29 cellular contexts compared by ENCODE assay signal in the genomic region with DNA sequence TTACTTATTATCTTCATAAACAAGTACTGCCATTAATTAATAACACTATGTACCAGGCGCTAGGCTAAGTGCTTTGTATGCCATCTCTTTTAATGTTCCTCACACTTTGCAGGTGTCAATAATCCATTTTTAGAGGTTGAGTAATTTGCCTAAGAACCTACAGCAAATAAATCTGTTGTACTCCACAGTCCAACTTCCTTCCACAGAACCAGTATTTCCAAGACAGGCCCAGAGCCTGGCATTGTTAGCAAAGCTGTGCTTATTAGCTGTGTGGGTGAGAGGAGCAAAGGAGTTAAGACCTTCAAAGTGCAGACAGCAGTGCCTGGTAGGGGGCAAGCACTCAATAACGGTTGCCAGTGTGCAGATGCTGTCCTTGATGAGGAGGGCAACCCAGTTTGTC.
"Had no signal": no experiment of that assay in that cellular context is flagged by ENCODE, and none has a peak within 500 bp of the region (broad histone marks: within the 10 kb centered on the region; RNA-seq: fewer than 3 reads in every experiment).

No MANE protein-coding gene starts in this region.

- H3K27me3 ChIP-seq: pancreas, suprapubic skin, vagina had no signal

- H3K9me3 Mint-ChIP-seq: natural killer cell treated with Interleukin-12 subunit alpha and Interleukin-12 subunit beta and Interleukin-15 and Interleukin-18, amount 100 ng/mL, for 72 hours; stimulated activated naive CD8-positive, alpha-beta T cell treated with anti-CD3 and anti-CD28 coated beads, Interleukin-15, Interleukin-2, amounts not matched to agents 100 ng/mL and 50 ng/mL, for 24 hours; type B pancreatic cell had no signal

- H3K27ac Mint-ChIP-seq: naive thymus-derived CD4-positive, alpha-beta T cell; natural killer cell treated with Interleukin-12 subunit alpha and Interleukin-12 subunit beta and Interleukin-15 and Interleukin-18, amount 100 ng/mL, for 72 hours; stimulated activated naive CD8-positive, alpha-beta T cell treated with anti-CD3 and anti-CD28 coated beads, Interleukin-15, Interleukin-2, amounts not matched to agents 100 ng/mL and 50 ng/mL, for 24 hours; type B pancreatic cell had no signal

- H3K36me3 Mint-ChIP-seq: natural killer cell treated with Interleukin-12 subunit alpha and Interleukin-12 subunit beta and Interleukin-15 and Interleukin-18, amount 100 ng/mL, for 72 hours; type B pancreatic cell had no signal

- H3K4me1 ChIP-seq: pancreas, prostate gland, tibial nerve had no signal

- FAIRE-seq: keratinocyte, pancreas had no signal

- H3K4me3 ChIP-seq: lung, mucosa of descending colon, pancreas, prostate gland, skin epidermis, suprapubic skin, thoracic aorta, tibial nerve, vagina had no signal

- H3K36me3 ChIP-seq: pancreas, prostate gland, suprapubic skin, thoracic aorta, tibial nerve, vagina had no signal

- H3K4me1 Mint-ChIP-seq: naive thymus-derived CD4-positive, alpha-beta T cell had no signal

- H3K9me3 ChIP-seq: mucosa of descending colon, pancreas, prostate gland, suprapubic skin, thoracic aorta, tibial nerve, vagina had no signal

- DNase-seq: hippocampal formation; kidney glomerular epithelial cell; left cardiac atrium; midbrain; mucosa of descending colon; naive thymus-derived CD4-positive, alpha-beta T cell; nucleus accumbens; pancreas; posterior cingulate gyrus; retina; right cardiac atrium; stimulated activated CD4-positive, alpha-beta T cell treated with anti-CD3 and anti-CD28 coated beads, Interleukin-12 subunit alpha, Interleukin-12 subunit beta, amount 100 ng/mL, for 4 hours; stimulated activated CD4-positive, alpha-beta T cell treated with anti-CD3 and anti-CD28 coated beads, Interleukin-15, amount 100 ng/mL, for 24 hours; stimulated activated CD4-positive, alpha-beta T cell treated with anti-CD3 and anti-CD28 coated beads, Interleukin-2, amount 100 ng/mL, for 24 hours; stimulated activated CD4-positive, alpha-beta T cell treated with anti-CD3 and anti-CD28 coated beads, Interleukin-4, amount 100 ng/mL, for 1 hour; stimulated activated naive CD4-positive, alpha-beta T cell had no signal

- H3K27ac ChIP-seq: pancreas, prostate gland, skin epidermis, suprapubic skin, thoracic aorta, tibial nerve, vagina had no signal

- H3K4me3 Mint-ChIP-seq: naive thymus-derived CD4-positive, alpha-beta T cell; natural killer cell treated with Interleukin-12 subunit alpha and Interleukin-12 subunit beta and Interleukin-15 and Interleukin-18, amount 100 ng/mL, for 72 hours; stimulated activated naive CD8-positive, alpha-beta T cell treated with anti-CD3 and anti-CD28 coated beads, Interleukin-15, Interleukin-2, amounts not matched to agents 100 ng/mL and 50 ng/mL, for 24 hours; type B pancreatic cell had no signal

- ATAC-seq: left cardiac atrium; left lobe of liver; mucosa of descending colon; naive thymus-derived CD4-positive, alpha-beta T cell; natural killer cell treated with Interleukin-12 subunit alpha and Interleukin-12 subunit beta and Interleukin-15 and Interleukin-18, amount 100 ng/mL, for 72 hours; pancreas; right cardiac atrium; sciatic nerve had no signal
